Comparison of ENCODE assay signal across 1 cellular context in the genomic region with DNA sequence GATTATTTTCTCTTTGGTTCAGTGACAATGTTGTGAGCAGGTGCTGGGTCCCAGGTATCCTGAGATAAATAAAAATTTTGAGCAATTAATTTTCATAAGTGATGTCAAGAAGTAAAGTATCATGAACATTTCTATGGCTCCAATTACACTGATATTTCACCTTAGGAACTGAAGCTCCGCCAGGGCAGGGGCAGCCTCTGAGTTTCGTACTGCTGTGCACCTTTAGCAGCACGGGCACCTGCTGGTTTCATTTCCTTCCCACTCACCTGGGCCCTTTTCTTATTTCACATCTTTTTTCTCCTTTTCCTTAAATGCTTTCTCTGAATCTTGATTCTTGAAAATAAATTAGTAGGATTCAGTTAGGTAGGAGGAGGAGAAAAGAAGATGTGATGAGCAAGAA.
TF ChIP-seq lines count a peak whose summit lies in the region.

No MANE protein-coding gene starts in this region.

TF ChIP-seq in HCT116, 20 proteins besides CTCF, POLR2A, EP300 and RAD21 (continued from another document):
- TF ChIP-seq, protein P1, sequence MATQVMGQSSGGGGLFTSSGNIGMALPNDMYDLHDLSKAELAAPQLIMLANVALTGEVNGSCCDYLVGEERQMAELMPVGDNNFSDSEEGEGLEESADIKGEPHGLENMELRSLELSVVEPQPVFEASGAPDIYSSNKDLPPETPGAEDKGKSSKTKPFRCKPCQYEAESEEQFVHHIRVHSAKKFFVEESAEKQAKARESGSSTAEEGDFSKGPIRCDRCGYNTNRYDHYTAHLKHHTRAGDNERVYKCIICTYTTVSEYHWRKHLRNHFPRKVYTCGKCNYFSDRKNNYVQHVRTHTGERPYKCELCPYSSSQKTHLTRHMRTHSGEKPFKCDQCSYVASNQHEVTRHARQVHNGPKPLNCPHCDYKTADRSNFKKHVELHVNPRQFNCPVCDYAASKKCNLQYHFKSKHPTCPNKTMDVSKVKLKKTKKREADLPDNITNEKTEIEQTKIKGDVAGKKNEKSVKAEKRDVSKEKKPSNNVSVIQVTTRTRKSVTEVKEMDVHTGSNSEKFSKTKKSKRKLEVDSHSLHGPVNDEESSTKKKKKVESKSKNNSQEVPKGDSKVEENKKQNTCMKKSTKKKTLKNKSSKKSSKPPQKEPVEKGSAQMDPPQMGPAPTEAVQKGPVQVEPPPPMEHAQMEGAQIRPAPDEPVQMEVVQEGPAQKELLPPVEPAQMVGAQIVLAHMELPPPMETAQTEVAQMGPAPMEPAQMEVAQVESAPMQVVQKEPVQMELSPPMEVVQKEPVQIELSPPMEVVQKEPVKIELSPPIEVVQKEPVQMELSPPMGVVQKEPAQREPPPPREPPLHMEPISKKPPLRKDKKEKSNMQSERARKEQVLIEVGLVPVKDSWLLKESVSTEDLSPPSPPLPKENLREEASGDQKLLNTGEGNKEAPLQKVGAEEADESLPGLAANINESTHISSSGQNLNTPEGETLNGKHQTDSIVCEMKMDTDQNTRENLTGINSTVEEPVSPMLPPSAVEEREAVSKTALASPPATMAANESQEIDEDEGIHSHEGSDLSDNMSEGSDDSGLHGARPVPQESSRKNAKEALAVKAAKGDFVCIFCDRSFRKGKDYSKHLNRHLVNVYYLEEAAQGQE (IDR thresholded peaks at IDR 0.05; ENCODE audit: low read depth), result no peak
TF ChIP-seq in HCT116: peak in this region for 0.
